Comparison of ENCODE assay signal across 19 cellular contexts in genomic region chr3:55453871-55454496, GRCh38. TPM values are rescaled to one million over a fixed set of nuclear protein-coding genes. Genes with fewer than 3 reads are reported as not detected.
DNase-seq lines count a peak whose midpoint lies in the region; ATAC-seq, FAIRE-seq and TF ChIP-seq lines count a peak whose summit lies in the region.
"Had no signal": no experiment of that assay in that cellular context is flagged by ENCODE, and none has a peak within 500 bp of the region (broad histone marks: within the 10 kb centered on the region; RNA-seq: fewer than 3 reads in every experiment).

No MANE protein-coding gene starts in this region.

- no peak for TF ChIP-seq EP300 in GM12878 (IDR thresholded peaks at IDR 0.05; ENCODE audit: borderline replicate concordance in 1 of 2, control insufficient read depth in 1 of 2, low read depth in 2 of 2, low read length in 2 of 2)

- H3K79me2 ChIP-seq in GM12878 (ENCODE audit: control insufficient read depth, insufficient read depth, low read length), result no peaks in the 10 kb centered on the region

- H3K4me3 ChIP-seq in GM12878, result no peak overlapping the region
- no peak overlapping the region for H3K4me3 ChIP-seq in skeletal muscle satellite cell (ENCODE audit: low read length)
- H3K4me3 ChIP-seq: Peyer's patch, SK-N-MC had no signal

- no peak for FAIRE-seq in GM12878 (lab: Jason Lieb, UNC)
- FAIRE-seq in D721Med (lab: Jason Lieb, UNC), result no peak

- H2AFZ ChIP-seq in GM12878 (ENCODE audit: control insufficient read depth, low read depth, low read length), result no peak overlapping the region

- H3K27me3 ChIP-seq in GM12878 (replicated peaks in 1 of 2; ENCODE audit: control insufficient read depth in 2 of 2, insufficient read depth in 2 of 2, low read length in 1 of 2) (peaks cover 2% of the 10 kb centered on the region in 2 experiments; a peak in 3 of 4 replicates), skeletal muscle satellite cell (ENCODE audit: control insufficient read depth, insufficient read depth, low read length) (no peaks in the 10 kb centered on the region)
- H3K27me3 ChIP-seq: Peyer's patch had no signal

- no peak overlapping the region for H3K4me2 ChIP-seq in GM12878 (ENCODE audit: control insufficient read depth, insufficient read depth)
- H3K4me2 ChIP-seq in skeletal muscle satellite cell (ENCODE audit: low read length), result no peak overlapping the region
- H3K4me2 ChIP-seq: KMS-11 had no signal

- H3K36me3 ChIP-seq in GM12878 (ENCODE audit: control insufficient read depth in 2 of 2, insufficient read depth in 2 of 2, low read length in 1 of 2) (no peaks in the 10 kb centered on the region), skeletal muscle satellite cell (ENCODE audit: insufficient read depth, low read length) (no peaks in the 10 kb centered on the region)
- H3K36me3 ChIP-seq: Peyer's patch had no signal

- CTCF ChIA-PET in GM12878 (lab: Yijun Ruan, JAX), result interaction anchor here (0.6 to 1.5 kb wide), 2 partner anchors 18 to 37 kb away, joined by 3 to 4 read pairs; no protein-coding TSS in a partner anchor

- RAD21 ChIA-PET in GM12878 (lab: Charles Lee; ENCODE audit: unreplicated experiment), result no interaction called here

- H3K27ac ChIP-seq in GM12878 (ENCODE audit: control insufficient read depth, insufficient read depth), result no peak overlapping the region
- H3K27ac ChIP-seq: 22Rv1, KMS-11, Peyer's patch, SK-N-MC had no signal

- H3K9me3 ChIP-seq in GM12878 (replicated peaks; ENCODE audit: control insufficient read depth, insufficient read depth, low read length), result no peaks in the 10 kb centered on the region; the same call in 2 of the 3 replicates
- H3K9me3 ChIP-seq in skeletal muscle satellite cell (replicated peaks; ENCODE audit: low read length), result no peaks in the 10 kb centered on the region
- H3K9me3 ChIP-seq: Caco-2, Peyer's patch had no signal

- TF ChIP-seq POLR2A in GM12878 (IDR thresholded peaks at IDR 0.05; ENCODE audit: low read depth, low read length), result no peak

- POLR2A ChIA-PET in GM12878 (lab: Charles Lee), result no interaction called here

- H4K20me1 ChIP-seq in GM12878 (ENCODE audit: control insufficient read depth, insufficient read depth), result no peaks in the 10 kb centered on the region

- TF ChIP-seq CTCF in GM12878 (IDR thresholded peaks at IDR 0.05 in 2 of 3, conservative IDR thresholded peaks at IDR 0.05 in 1 of 3; ENCODE audit: control insufficient read depth in 2 of 3, extremely low read depth in 1 of 3, insufficient read depth in 1 of 3, low read depth in 3 of 3, low read length in 3 of 3) (no peak), D721Med (IDR thresholded peaks at IDR 0.05; ENCODE audit: insufficient read depth, missing control alignments) (no peak)

- ATAC-seq in HG02870 (IDR thresholded peaks at IDR 0.05; ENCODE audit: unreplicated experiment) (peak; percentile 65), GM12878 (no peak)

- H3K4me1 ChIP-seq in GM12878 (ENCODE audit: control insufficient read depth, insufficient read depth, low read length) (no peaks in the 10 kb centered on the region), skeletal muscle satellite cell (ENCODE audit: control insufficient read depth, insufficient read depth, low read length) (peaks cover 25% of the 10 kb centered on the region)
- H3K4me1 ChIP-seq: Peyer's patch had no signal

- SMC1A ChIA-PET in GM12878 (lab: Charles Lee; ENCODE audit: uncharacterized antibody, unreplicated experiment), result no interaction called here

- DNase-seq in NCI-H2107 treated with DMSO at 0.1 percent for 48 hours (lab: John Stamatoyannopoulos, UW; ENCODE audit: unreplicated experiment), result peak; percentile 25
- no peak for DNase-seq in NCI-H2107 (lab: John Stamatoyannopoulos, UW)
- DNase-seq in GM12878 (ENCODE audit: low read depth, low spot score), result peak; percentile 1
- DNase-seq in D721Med (ENCODE audit: insufficient read length, low spot score), result no peak
- DNase-seq in activated CD4-positive, alpha-beta T cell treated with anti-CD3 and anti-CD28 coated beads, Interleukin-2, amount 50 U/mL, for 1 hour, result no peak
- no peak for DNase-seq in 8988T
- DNase-seq: Caco-2, NCI-H1048, NCI-H1436 treated with DMSO at 0.1 percent for 48 hours, NCI-H2029 treated with DMSO at 0.1 percent for 48 hours, NCI-H226, NCI-H524 treated with DMSO at 0.1 percent for 48 hours, Peyer's patch, Right ventricle myocardium superior had no signal

- H3K9ac ChIP-seq in GM12878 (ENCODE audit: control insufficient read depth, insufficient read depth, low read length) (no peak overlapping the region), skeletal muscle satellite cell (ENCODE audit: low read depth, low read length) (peak overlapping the region; percentile 15)
- H3K9ac ChIP-seq: KMS-11 had no signal

- 19% methylated on average over 3 of the region's 3 CpGs for WGBS in GM12878 (ENCODE audit: insufficient coverage, insufficient replicate concordance, low lambda C conversion rate, missing lambda C conversion rate)

- no TSS peak for BruUV-seq in GM12878 (replicated peaks; lab: Mats Ljungman, UMichigan)

- TF ChIP-seq RAD21 in GM12878 (IDR thresholded peaks at IDR 0.05; ENCODE audit: insufficient read depth, low read depth, low read length), result no peak

- in situ Hi-C loops in GM12878 (cut with MboI), result no loop called here

- intact Hi-C loops in GM12878 (cut with micrococcal nuclease; ENCODE audit: unreplicated experiment), result no loop called here

TF ChIP-seq in GM12878, 131 proteins besides CTCF, POLR2A, EP300 and RAD21:
- no peak for TF ChIP-seq BHLHE40 (IDR thresholded peaks at IDR 0.05; ENCODE audit: borderline replicate concordance in 1 of 2, low read depth in 2 of 2, low read length in 1 of 2)
- TF ChIP-seq RELB (IDR thresholded peaks at IDR 0.05; ENCODE audit: low read depth), result no peak
- no peak for TF ChIP-seq RUNX3 (IDR thresholded peaks at IDR 0.05; ENCODE audit: low read length)
- no peak for TF ChIP-seq CHD1 (IDR thresholded peaks at IDR 0.05; ENCODE audit: low read depth, low read length)
- no peak for TF ChIP-seq NBN (IDR thresholded peaks at IDR 0.05)
- no peak for TF ChIP-seq SIX5 (IDR thresholded peaks at IDR 0.05; ENCODE audit: low read depth, low read length, severe bottlenecking)
- no peak for TF ChIP-seq PAX5 (IDR thresholded peaks at IDR 0.05; ENCODE audit: borderline replicate concordance, low read depth, low read length)

RNA-seq across cellular contexts. Expression of gene WNT5A, which starts 33.1 kb away (rescaled TPM):
- total RNA-seq in GM12878 (2013; cell fraction: nucleolus; rRNA removed), result 6.3 and 7.8 TPM in 2 replicates
- total RNA-seq in GM12878 (2014; rRNA removed) (0.27 and 0.34 TPM in 2 replicates), GM12878 (2014; rRNA removed; fragmentation: Illumina TruSeq; extraction: Trizol) (0.32 and 0.45 TPM in 2 replicates), GM12878 (2021) (1.1 and 1.7 TPM in 2 replicates)
- 0.13 TPM for polyA plus RNA-seq in GM12878 (2011; ENCODE audit: low read depth)
- polyA plus RNA-seq in GM12878 (2011; rRNA removed) (2.8 and 3.6 TPM in 2 replicates), GM12878 (2014; fragmentation: Illumina TruSeq; extraction: Trizol) (0.48 TPM in 2 replicates), GM12878 (2014; fragmentation: Nextera tagmentation; extraction: Ambion mirVana) (under 1 TPM; 0.11 TPM), GM12878 (2014; rRNA removed) (0.42 and 0.82 TPM in 2 replicates), GM12878 (2016; fragmentation: Nextera tagmentation; extraction: Ambion mirVana) (under 1 TPM; 0.06 to 0.09 TPM)
- polyA plus RNA-seq in GM12878 (2011; cell fraction: cytosol; rRNA removed), result 2.7 and 4.0 TPM in 2 replicates
- 11.6 and 12.0 TPM in 2 replicates for polyA plus RNA-seq in GM12878 (2011; cell fraction: nucleus; rRNA removed)
- 0.35 and 1.1 TPM in 2 replicates for polyA plus RNA-seq in GM12878 (2012)
- 3.9 and 8.4 TPM in 2 replicates for polyA minus RNA-seq in GM12878 (2011; rRNA and poly(A)+ RNA removed)
- polyA minus RNA-seq in GM12878 (2011; cell fraction: cytosol; rRNA and poly(A)+ RNA removed), result 2.9 and 3.9 TPM in 2 replicates
- polyA minus RNA-seq in GM12878 (2011; cell fraction: nucleus; rRNA and poly(A)+ RNA removed), result 4.0 and 4.9 TPM in 2 replicates
- 84.9 and 197 TPM in 2 replicates for total RNA-seq in skeletal muscle satellite cell (2012; rRNA removed)

Comparison
In these comparisons a context has a peak if more than half of its experiments do, and no peak if none do; other contexts are left out.
1. DNase-seq: peak in NCI-H2107 treated with DMSO at 0.1 percent for 48 hours (single experiment) and GM12878 (single experiment); none in NCI-H2107 (single experiment), D721Med (single experiment), activated CD4-positive, alpha-beta T cell treated with anti-CD3 and anti-CD28 coated beads, Interleukin-2, amount 50 U/mL, for 1 hour (single experiment) and 8988T (single experiment).